ENCODE assay signal across 26 cellular contexts in genomic region chr4:53322696-53323095, GRCh38. TPM values are rescaled to one million over a fixed set of nuclear protein-coding genes. Genes with fewer than 3 reads are reported as not detected.
DNase-seq lines count a peak whose midpoint lies in the region; ATAC-seq and TF ChIP-seq lines count a peak whose summit lies in the region.
"Had no signal": no experiment of that assay in that cellular context is flagged by ENCODE, and none has a peak within 500 bp of the region (broad histone marks: within the 10 kb centered on the region; RNA-seq: fewer than 3 reads in every experiment).

No MANE protein-coding gene starts in this region.

- no peaks in the 10 kb centered on the region for H3K79me1 ChIP-seq in H9 (ENCODE audit: insufficient read depth, low read depth, low read length, poor library complexity, severe bottlenecking)

- H4K8ac ChIP-seq in H9 (replicated peaks; ENCODE audit: insufficient read length, low read depth, low read length) = no peak overlapping the region

- no peaks in the 10 kb centered on the region for H3K27me3 ChIP-seq in neural cell (ENCODE audit: insufficient read depth, low read depth, low read length)
- no peaks in the 10 kb centered on the region for H3K27me3 ChIP-seq in H9 (ENCODE audit: insufficient read depth, low read length)
- H3K27me3 ChIP-seq: cardiac muscle cell, heart left ventricle, left lung, neural progenitor cell had no signal

- peaks cover 2% of the 10 kb centered on the region; the same call in 1 of the 2 replicates for H3K4me1 ChIP-seq in H9 (ENCODE audit: insufficient read depth, low read length)
- H3K4me1 ChIP-seq: neural progenitor cell, prostate gland had no signal

- no peak overlapping the region for H3K18ac ChIP-seq in H9 (ENCODE audit: insufficient read length, low read depth, low read length)

- H2BK12ac ChIP-seq in H9 (ENCODE audit: insufficient read length, low read depth, low read length) = no peak overlapping the region

- no peak for TF ChIP-seq RAD21 in neural cell (conservative IDR thresholded peaks at IDR 0.05)

- no peaks in the 10 kb centered on the region for H3K9me2 ChIP-seq in neural cell (ENCODE audit: insufficient read depth, low read length)

- H2BK120ac ChIP-seq in H9 (ENCODE audit: low read depth, low read length, poor library complexity, severe bottlenecking) = no peak overlapping the region

- no peak overlapping the region for H2BK5ac ChIP-seq in H9 (ENCODE audit: insufficient read length, low read length)

- no peaks in the 10 kb centered on the region for H3K9me3 ChIP-seq in neural cell (ENCODE audit: low read length)
- no peaks in the 10 kb centered on the region for H3K9me3 ChIP-seq in H9 (ENCODE audit: control insufficient read depth, low read depth, low read length)
- H3K9me3 ChIP-seq: heart left ventricle, left lung, prostate gland had no signal

- H4K91ac ChIP-seq in H9 (ENCODE audit: insufficient read length, low read depth, low read length) = no peak overlapping the region

- ATAC-seq in GM19455 (IDR thresholded peaks at IDR 0.05; ENCODE audit: unreplicated experiment) = no peak
- ATAC-seq: heart left ventricle; left lung; stimulated activated effector memory CD8-positive, alpha-beta T cell treated with anti-CD3 and anti-CD28 coated beads, Interleukin-12 subunit alpha, Interleukin-12 subunit beta, amount 100 ng/mL, for 72 hours had no signal

- H3K4me1 Mint-ChIP-seq in H9 = peaks cover 12 to 14% of the 10 kb centered on the region in 2 experiments

- H3K36me3 Mint-ChIP-seq in H9 (ENCODE audit: insufficient read depth in 1 of 3, low read depth in 3 of 3) = peaks cover 0 to 8% (median 0%) of the 10 kb centered on the region in 3 experiments; a peak in 2 of 7 replicates
- H3K36me3 Mint-ChIP-seq: stimulated activated effector memory CD8-positive, alpha-beta T cell treated with anti-CD3 and anti-CD28 coated beads, Interleukin-12 subunit alpha, Interleukin-12 subunit beta, amount 100 ng/mL, for 72 hours had no signal

- peak; percentile 66 for TF ChIP-seq EP300 in neural cell (conservative IDR thresholded peaks at IDR 0.05; ENCODE audit: poor library complexity, severe bottlenecking)

- H4K5ac ChIP-seq in H9 (ENCODE audit: insufficient read length, low read depth, low read length) = no peak overlapping the region

- peaks cover 0 to 3% of the 10 kb centered on the region in 2 experiments; a peak in 2 of 5 replicates for H3K9me3 Mint-ChIP-seq in H9
- H3K9me3 Mint-ChIP-seq: activated naive CD4-positive, alpha-beta T cell treated with anti-CD3 and anti-CD28 coated beads, Interleukin-2, amount 50 U/mL, for 24 hours; CD4-positive, CD25-positive, alpha-beta regulatory T cell; stimulated activated effector memory CD8-positive, alpha-beta T cell treated with anti-CD3 and anti-CD28 coated beads, Interleukin-12 subunit alpha, Interleukin-12 subunit beta, amount 100 ng/mL, for 72 hours had no signal

- no peak overlapping the region for H3K4ac ChIP-seq in H9 (ENCODE audit: low read depth, low read length)

- H2BK15ac ChIP-seq in H9 (ENCODE audit: low read depth, low read length) = no peak overlapping the region

- H3K36me3 ChIP-seq in neural cell (ENCODE audit: insufficient read depth, low read length) = no peaks in the 10 kb centered on the region
- H3K36me3 ChIP-seq: cardiac muscle cell, heart left ventricle, left lung, neural progenitor cell, prostate gland had no signal

- no peak overlapping the region for H3K4me2 ChIP-seq in neural cell (ENCODE audit: low read length)
- no peak overlapping the region for H3K4me2 ChIP-seq in H9 (ENCODE audit: insufficient read depth, insufficient read length, low read length)
- H3K4me2 ChIP-seq: neural progenitor cell had no signal

- H3K9ac ChIP-seq in neural cell (ENCODE audit: low read length) (no peak overlapping the region), H9 (ENCODE audit: extremely low read depth, insufficient read length, low read length) (no peak overlapping the region)
- H3K9ac ChIP-seq: neural progenitor cell had no signal

- H3K27ac ChIP-seq in neural cell (ENCODE audit: low read length) = peak overlapping the region; percentile 2
- no peak overlapping the region for H3K27ac ChIP-seq in H9 (ENCODE audit: insufficient read length, low read depth, low read length)
- H3K27ac ChIP-seq: cardiac muscle cell, HL-60, neural progenitor cell, prostate gland had no signal

- H2BK20ac ChIP-seq in H9 (ENCODE audit: low read depth, low read length, poor library complexity, severe bottlenecking) = no peak overlapping the region

- H2AK5ac ChIP-seq in H9 (ENCODE audit: insufficient read length, low read length) = no peak overlapping the region

- H3K4me3 ChIP-seq in LNCaP clone FGC (ENCODE audit: low read depth, low read length) (no peak overlapping the region), fibroblast of mammary gland (ENCODE audit: control insufficient read depth, low read depth, low read length) (no peak overlapping the region), neural cell (ENCODE audit: low read length) (no peak overlapping the region)
- H3K4me3 ChIP-seq: cardiac muscle cell, heart left ventricle, left lung, neural progenitor cell, prostate gland had no signal

- H3T11ph ChIP-seq in H9 (ENCODE audit: low read length) = no peak overlapping the region

- H3K27ac Mint-ChIP-seq in H9 = no peak overlapping the region
- H3K27ac Mint-ChIP-seq: activated naive CD4-positive, alpha-beta T cell treated with anti-CD3 and anti-CD28 coated beads, Interleukin-2, amount 50 U/mL, for 24 hours; CD4-positive, CD25-positive, alpha-beta regulatory T cell; neural progenitor cell; stimulated activated effector memory CD8-positive, alpha-beta T cell treated with anti-CD3 and anti-CD28 coated beads, Interleukin-12 subunit alpha, Interleukin-12 subunit beta, amount 100 ng/mL, for 72 hours had no signal

- H3K14ac ChIP-seq in H9 (ENCODE audit: insufficient read depth, low read length) = no peak overlapping the region

- H2AFZ ChIP-seq in neural cell (ENCODE audit: low read depth, low read length) (no peak overlapping the region), H9 (ENCODE audit: low read length) (no peak overlapping the region)
- H2AFZ ChIP-seq: neural progenitor cell had no signal

- H3K56ac ChIP-seq in H9 (ENCODE audit: insufficient read length, low read depth, low read length) = no peak overlapping the region

- no peaks in the 10 kb centered on the region for H3K79me2 ChIP-seq in neural cell (replicated peaks; ENCODE audit: insufficient read depth, low read length)
- H3K79me2 ChIP-seq in H9 (ENCODE audit: insufficient read depth, low read length) = 0 out of 2 replicates have a peak, but pooled peaks cover 2% of the 10 kb centered on the region

- H3F3A ChIP-seq in neural cell (ENCODE audit: insufficient read depth, low read length, poor library complexity, severe bottlenecking) = no peaks in the 10 kb centered on the region

- H3K27me3 Mint-ChIP-seq in H9 (ENCODE audit: low read depth) = no peaks in the 10 kb centered on the region
- H3K27me3 Mint-ChIP-seq: activated naive CD4-positive, alpha-beta T cell treated with anti-CD3 and anti-CD28 coated beads, Interleukin-2, amount 50 U/mL, for 24 hours; CD4-positive, CD25-positive, alpha-beta regulatory T cell had no signal

- H4K20me1 ChIP-seq in neural cell (ENCODE audit: insufficient read depth) (no peaks in the 10 kb centered on the region), H9 (ENCODE audit: control insufficient read depth, insufficient read depth, insufficient read length) (no peaks in the 10 kb centered on the region)

- no peak overlapping the region for H3K4me3 Mint-ChIP-seq in H9
- H3K4me3 Mint-ChIP-seq: activated naive CD4-positive, alpha-beta T cell treated with anti-CD3 and anti-CD28 coated beads, Interleukin-2, amount 50 U/mL, for 24 hours; CD4-positive, CD25-positive, alpha-beta regulatory T cell; neural progenitor cell; stimulated activated effector memory CD8-positive, alpha-beta T cell treated with anti-CD3 and anti-CD28 coated beads, Interleukin-12 subunit alpha, Interleukin-12 subunit beta, amount 100 ng/mL, for 72 hours had no signal

- DNase-seq in EH (ENCODE audit: low read depth) (peak; percentile 24), LNCaP clone FGC (ENCODE audit: low read depth) (peak; percentile 56), fibroblast of mammary gland (ENCODE audit: low read depth) (peak; percentile 21), KG1 (lab: John Stamatoyannopoulos, UW) (no peak), H9 (no peak)
- DNase-seq: activated CD4-positive, alpha-beta T cell treated with anti-CD3 and anti-CD28 coated beads for 48 hours; anterior cingulate cortex; CD4-positive, CD25-positive, alpha-beta regulatory T cell; cortex of kidney; DMS153; heart left ventricle; left lung; NCI-H1436 treated with DMSO at 0.1 percent for 48 hours; NCI-H2171 treated with DMSO at 0.1 percent for 48 hours; NCI-H526 treated with DMSO at 0.1 percent for 48 hours; OCI-M1; stimulated activated CD4-positive, alpha-beta T cell treated with anti-CD3 and anti-CD28 coated beads, Interleukin-1b, Interleukin-23, amount 100 ng/mL, for 48 hours; T-helper 1 cell had no signal

- TF ChIP-seq CTCF in LNCaP clone FGC (IDR thresholded peaks at IDR 0.05; ENCODE audit: control insufficient read depth, extremely low read depth, insufficient read depth) (no peak), fibroblast of mammary gland (conservative IDR thresholded peaks at IDR 0.05; ENCODE audit: control insufficient read depth, insufficient read depth, low read depth, low read length) (no peak), neural cell (IDR thresholded peaks at IDR 0.05; ENCODE audit: poor library complexity, severe bottlenecking) (no peak), H9 (conservative IDR thresholded peaks at IDR 0.05) (no peak)

- no peak overlapping the region for H3K23ac ChIP-seq in H9 (ENCODE audit: insufficient read length, low read depth, low read length)

- no peaks in the 10 kb centered on the region for H3K23me2 ChIP-seq in H9 (ENCODE audit: insufficient read length, low read depth, low read length, poor library complexity, severe bottlenecking)

TF ChIP-seq in neural cell, 6 proteins besides CTCF, POLR2A, EP300 and RAD21 (continues in another document):
- TF ChIP-seq SMC3 (conservative IDR thresholded peaks at IDR 0.05; ENCODE audit: poor library complexity) = no peak
- no peak for TF ChIP-seq MXI1 (conservative IDR thresholded peaks at IDR 0.05; ENCODE audit: poor library complexity, severe bottlenecking)
- no peak for TF ChIP-seq TAF1 (IDR thresholded peaks at IDR 0.05; ENCODE audit: low read depth)
- TF ChIP-seq POLR2AphosphoS5 (IDR thresholded peaks at IDR 0.05) = no peak
- TF ChIP-seq EZH2 (IDR thresholded peaks at IDR 0.05; ENCODE audit: borderline replicate concordance, insufficient read depth, low read length, poor library complexity, severe bottlenecking) = no peak

RNA-seq across cellular contexts. Expression of gene SCFD2, which starts 43.2 kb away (rescaled TPM):
- 5.0 and 8.3 TPM in 2 replicates for polyA plus RNA-seq in neural cell
- 20.5 and 20.8 TPM in 2 replicates for polyA minus RNA-seq in neural cell
- 10.1 TPM in 2 replicates for total RNA-seq in H9 (2021)

RNA-seq across cellular contexts. Expression of gene FIP1L1, which starts 54.7 kb away (rescaled TPM):
- polyA plus RNA-seq in neural cell = 89.0 and 94.5 TPM in 2 replicates
- polyA minus RNA-seq in neural cell = 161 and 171 TPM in 2 replicates
- total RNA-seq in H9 (2021) = 68.0 and 71.2 TPM in 2 replicates

Comparison
In these comparisons a context has a peak if more than half of its experiments do, and no peak if none do; other contexts are left out.
1. DNase-seq: peak in EH (single experiment), LNCaP clone FGC (single experiment) and fibroblast of mammary gland (single experiment); none in KG1 (single experiment) and H9 (single experiment).